In genomic region chr4:108953941-108954340, GRCh38 we compare ENCODE assay signal across 24 cellular contexts.
"Had no signal": no experiment of that assay in that cellular context is flagged by ENCODE, and none has a peak within 500 bp of the region (broad histone marks: within the 10 kb centered on the region; RNA-seq: fewer than 3 reads in every experiment).

No MANE protein-coding gene starts in this region.

- DNase-seq: dorsolateral prefrontal cortex; effector CD4-positive, alpha-beta T cell; foreskin keratinocyte; hypothalamus; immature natural killer cell; islet precursor cell; left ventricle myocardium superior; lower lobe of right lung; naive thymus-derived CD8-positive, alpha-beta T cell; nephron progenitor cell; nucleus accumbens; stimulated activated CD4-positive, alpha-beta T cell treated with anti-CD3 and anti-CD28 coated beads, Interleukin-2, amount 100 ng/mL, for 24 hours; stimulated activated CD4-positive, alpha-beta T cell treated with anti-CD3 and anti-CD28 coated beads, Interleukin-4, amount 100 ng/mL, for 24 hours; stimulated activated naive CD8-positive, alpha-beta T cell treated with anti-CD3 and anti-CD28 coated beads, Interleukin-15, Interleukin-2, amounts not matched to agents 100 U/mL and 50 U/mL, for 24 hours; substantia nigra; testis; upper lobe of left lung had no signal

- H3K4me1 ChIP-seq: esophagus muscularis mucosa, foreskin keratinocyte, lower lobe of right lung, prostate gland, right atrium auricular region, testis, upper lobe of left lung had no signal

- FAIRE-seq: urothelium cell line had no signal

- H3K36me3 ChIP-seq: esophagus muscularis mucosa, lower lobe of right lung, prostate gland, right atrium auricular region, tibial nerve, upper lobe of left lung had no signal

- ATAC-seq: foreskin keratinocyte; left ventricle myocardium superior; lower lobe of right lung; naive thymus-derived CD8-positive, alpha-beta T cell; sciatic nerve; stimulated activated memory B cell treated with anti-CD40 and anti-IgM and Interleukin-4, amounts not matched to agents 10 μg/mL and 1 μg/mL and 100 μg/mL, for 72 hours; stimulated activated naive CD8-positive, alpha-beta T cell treated with anti-CD3 and anti-CD28 coated beads, Interleukin-15, Interleukin-2, amounts not matched to agents 100 U/mL and 50 U/mL, for 24 hours had no signal

- H3K27me3 ChIP-seq: esophagus muscularis mucosa, right atrium auricular region, testis, tibial nerve, upper lobe of left lung had no signal

- H3K9me3 ChIP-seq: esophagus muscularis mucosa, lower lobe of right lung, prostate gland, right atrium auricular region, testis, tibial nerve, upper lobe of left lung had no signal

- H3K4me3 ChIP-seq: dorsolateral prefrontal cortex, esophagus muscularis mucosa, lower lobe of right lung, prostate gland, right atrium auricular region, testis, tibial nerve, upper lobe of left lung had no signal

- H3K27ac ChIP-seq: dorsolateral prefrontal cortex, esophagus muscularis mucosa, foreskin keratinocyte, lower lobe of right lung, prostate gland, right atrium auricular region, testis, tibial nerve, upper lobe of left lung had no signal
